ENCODE assay signal across 9 cellular contexts in the genomic region with DNA sequence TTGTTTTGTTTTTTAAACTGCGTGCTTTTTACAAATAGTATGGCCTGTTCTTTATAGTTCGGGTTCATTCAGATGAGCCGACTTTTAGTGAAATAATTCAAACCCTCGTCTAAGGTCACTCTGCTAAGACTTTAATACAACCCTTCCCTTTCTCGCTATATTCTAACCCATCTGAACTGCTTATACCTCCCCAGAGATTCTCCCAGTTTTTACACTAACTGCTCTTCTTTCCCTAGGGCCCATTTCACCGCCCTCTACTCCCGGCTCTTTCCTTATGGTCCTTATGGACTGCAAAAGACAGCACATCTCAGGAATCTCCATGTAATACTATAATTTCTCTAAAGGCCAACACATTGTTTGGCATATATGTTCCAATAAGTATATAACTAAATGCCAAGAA. TPM values are rescaled to one million over a fixed set of nuclear protein-coding genes. Genes with fewer than 3 reads are reported as not detected.
DNase-seq lines count a peak whose midpoint lies in the region; ATAC-seq and TF ChIP-seq lines count a peak whose summit lies in the region.
"Had no signal": no experiment of that assay in that cellular context is flagged by ENCODE, and none has a peak within 500 bp of the region (broad histone marks: within the 10 kb centered on the region; RNA-seq: fewer than 3 reads in every experiment).

No MANE protein-coding gene starts in this region.

- H3K9me3 Mint-ChIP-seq in CD8-positive, alpha-beta T cell: no peaks in the 10 kb centered on the region
- no peaks in the 10 kb centered on the region for H3K9me3 Mint-ChIP-seq in neural crest cell

- peaks cover 27% of the 10 kb centered on the region for H3K4me1 ChIP-seq in CD8-positive, alpha-beta T cell (ENCODE audit: insufficient read depth, low read length)
- peaks cover 8% of the 10 kb centered on the region for H3K4me1 ChIP-seq in ectodermal cell (ENCODE audit: control insufficient read depth, insufficient read depth, low read length)

- H3K27ac ChIP-seq in CD8-positive, alpha-beta T cell (ENCODE audit: low read depth, low read length): no peak overlapping the region
- no peak overlapping the region for H3K27ac ChIP-seq in ectodermal cell (ENCODE audit: insufficient read depth, low read depth, low read length, poor library complexity, severe bottlenecking)

- CTCF ChIA-PET in CD8-positive, alpha-beta T cell (lab: Charles Lee): interaction anchor here (0.7 kb wide), 1 partner anchor 55 kb away, joined by 3 read pairs; no protein-coding TSS in a partner anchor

- POLR2A ChIA-PET in CD8-positive, alpha-beta T cell (lab: Charles Lee): interaction anchor here (1.4 to 3.3 kb wide), 2 partner anchors 23 to 27 kb away, joined by 6 to 16 read pairs; no protein-coding TSS in a partner anchor

- peaks cover 54% of the 10 kb centered on the region for H3K4me1 Mint-ChIP-seq in CD8-positive, alpha-beta T cell (ENCODE audit: low read depth)
- peaks cover 45% of the 10 kb centered on the region for H3K4me1 Mint-ChIP-seq in neural crest cell

- H3K27me3 Mint-ChIP-seq in CD8-positive, alpha-beta T cell (ENCODE audit: low read depth): no peaks in the 10 kb centered on the region
- no peaks in the 10 kb centered on the region for H3K27me3 Mint-ChIP-seq in neural crest cell (ENCODE audit: low read depth)

- H3K9me3 ChIP-seq in CD8-positive, alpha-beta T cell (ENCODE audit: low read length): no peaks in the 10 kb centered on the region
- H3K9me3 ChIP-seq in ectodermal cell (ENCODE audit: control insufficient read depth, low read length): no peaks in the 10 kb centered on the region

- no peak for TF ChIP-seq POLR2A in NB4 (IDR thresholded peaks at IDR 0.05; ENCODE audit: extremely low read depth, insufficient read length)

- no peaks in the 10 kb centered on the region for H3K27me3 ChIP-seq in CD8-positive, alpha-beta T cell (ENCODE audit: insufficient read depth, low read length)
- H3K27me3 ChIP-seq in ectodermal cell (ENCODE audit: control insufficient read depth, insufficient read depth, low read length, poor library complexity, severe bottlenecking): no peaks in the 10 kb centered on the region

- H3K27ac Mint-ChIP-seq in CD8-positive, alpha-beta T cell: peak overlapping the region; percentile 94
- H3K27ac Mint-ChIP-seq in neural crest cell (ENCODE audit: unreplicated experiment): peak overlapping the region; percentile 14

- H3K4me3 ChIP-seq in CD8-positive, alpha-beta T cell (ENCODE audit: low read depth, low read length): no peak overlapping the region
- peak overlapping the region; percentile 94 for H3K4me3 ChIP-seq in NB4 (ENCODE audit: low read depth, low read length)
- peak overlapping the region; percentile 91 for H3K4me3 ChIP-seq in ectodermal cell (ENCODE audit: insufficient read depth, low read depth, low read length)

- intact Hi-C loops in CD8-positive, alpha-beta T cell (cut with DNase I, micrococcal nuclease): loop anchor here (2.0 to 10.0 kb wide), 9 partner anchors 17 to 1531 kb away; partner anchors contain the start of genes KTN1 (in 2 of the 2), FBXO34 (in 1 of the 2), PELI2 (in 1 of the 2) and SAMD4A (in 1 of the 2)

- no peak for ATAC-seq in CD8-positive, alpha-beta T cell
- no peak for ATAC-seq in HG02938 (IDR thresholded peaks at IDR 0.05; ENCODE audit: unreplicated experiment)
- ATAC-seq in HG02678 (IDR thresholded peaks at IDR 0.05; ENCODE audit: unreplicated experiment): no peak
- ATAC-seq in GM19397 (IDR thresholded peaks at IDR 0.05; ENCODE audit: unreplicated experiment): no peak

- peaks cover 5% of the 10 kb centered on the region for H3K36me3 ChIP-seq in CD8-positive, alpha-beta T cell (ENCODE audit: insufficient read depth, low read length)
- peaks cover 6% of the 10 kb centered on the region for H3K36me3 ChIP-seq in ectodermal cell (ENCODE audit: control insufficient read depth, insufficient read depth, low read length)

- no peak for TF ChIP-seq CTCF in CD8-positive, alpha-beta T cell (IDR thresholded peaks at IDR 0.05)
- TF ChIP-seq CTCF in NB4 (IDR thresholded peaks at IDR 0.05; ENCODE audit: low read depth, low read length) (no peak), neural crest cell (conservative IDR thresholded peaks at IDR 0.05) (no peak)

- peaks cover 26% of the 10 kb centered on the region for H3K36me3 Mint-ChIP-seq in CD8-positive, alpha-beta T cell
- H3K36me3 Mint-ChIP-seq in neural crest cell (ENCODE audit: low read depth): peaks cover 22% of the 10 kb centered on the region

- H3K4me3 Mint-ChIP-seq in CD8-positive, alpha-beta T cell: peak overlapping the region; percentile 88
- peak overlapping the region; percentile 97 for H3K4me3 Mint-ChIP-seq in neural crest cell

- DNase-seq in CD8-positive, alpha-beta T cell: no peak
- DNase-seq in NB4 (ENCODE audit: low read depth) (no peak), neural crest cell (ENCODE audit: low read depth, low spot score) (no peak), globus pallidus (ENCODE audit: low spot score) (no peak)
- DNase-seq: NCI-H2227 treated with DMSO at 0.1 percent for 48 hours had no signal

- 93 to 96% methylated on average over 7 of the region's 7 CpGs for WGBS in ectodermal cell, 2 experiments

RNA-seq across cellular contexts. Expression of gene MAPK1IP1L, which starts 2.1 kb away (rescaled TPM):
- 100 to 1,000 TPM; 207 to 212 TPM for total RNA-seq in CD8-positive, alpha-beta T cell
- polyA plus RNA-seq in ectodermal cell (2013, experiment 1 of 4): 153 TPM
- polyA plus RNA-seq in ectodermal cell (2013, experiment 2 of 4): 162 TPM
- 119 TPM for polyA plus RNA-seq in ectodermal cell (2013, experiment 3 of 4)
- 130 TPM for polyA plus RNA-seq in ectodermal cell (2013, experiment 4 of 4)
- 141 and 151 TPM in 2 replicates for total RNA-seq in neural crest cell

RNA-seq across cellular contexts. Expression of gene SOCS4, which starts 26.5 kb away (rescaled TPM):
- 10 to 100 TPM; 22.6 to 24.0 TPM for total RNA-seq in CD8-positive, alpha-beta T cell
- 19.9 TPM for polyA plus RNA-seq in ectodermal cell (2013, experiment 1 of 4)
- 20.1 TPM for polyA plus RNA-seq in ectodermal cell (2013, experiment 2 of 4)
- 15.3 TPM for polyA plus RNA-seq in ectodermal cell (2013, experiment 3 of 4)
- 18.1 TPM for polyA plus RNA-seq in ectodermal cell (2013, experiment 4 of 4)
- total RNA-seq in neural crest cell: 32.8 and 38.6 TPM in 2 replicates

RNA-seq across cellular contexts. Expression of gene WDHD1, which starts 26.6 kb away (rescaled TPM):
- total RNA-seq in CD8-positive, alpha-beta T cell: 1 to 10 TPM; 1.2 to 1.6 TPM
- 50.5 TPM for polyA plus RNA-seq in ectodermal cell (2013, experiment 1 of 4)
- polyA plus RNA-seq in ectodermal cell (2013, experiment 2 of 4): 48.2 TPM
- 36.9 TPM for polyA plus RNA-seq in ectodermal cell (2013, experiment 3 of 4)
- polyA plus RNA-seq in ectodermal cell (2013, experiment 4 of 4): 40.0 TPM
- 56.2 and 60.6 TPM in 2 replicates for total RNA-seq in neural crest cell

Comparison
In these comparisons a context has a peak if more than half of its experiments do, and no peak if none do; other contexts are left out.
1. RNA of gene WDHD1, which starts 26.6 kb away (total RNA-seq): 56.2 to 60.6 TPM in neural crest cell; 1.2 to 1.6 TPM in CD8-positive, alpha-beta T cell; every median in the first group is over 10 times any median in the second.